Comparison of ENCODE assay signal across 23 cellular contexts in the genomic region with DNA sequence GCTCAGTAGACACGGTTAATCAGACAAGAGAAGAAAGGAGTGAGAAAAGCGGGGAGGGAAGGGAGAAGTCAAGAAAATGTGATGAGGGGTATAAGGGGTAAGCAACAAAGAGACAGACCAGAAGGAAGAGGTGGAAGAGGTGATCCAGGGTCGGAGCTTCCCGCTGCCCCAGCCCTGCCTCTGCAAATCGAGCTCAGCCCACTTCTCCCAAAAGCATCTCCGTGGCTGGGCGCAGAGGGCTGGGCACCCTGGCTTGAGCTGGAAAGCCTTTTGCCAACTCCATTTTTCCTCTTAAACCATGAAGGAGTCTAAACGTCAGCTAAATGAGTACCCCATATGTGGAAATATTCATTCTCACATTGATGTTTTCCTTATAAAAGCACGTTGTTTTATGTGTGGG. TPM values are rescaled to one million over a fixed set of nuclear protein-coding genes. Genes with fewer than 3 reads are reported as not detected.
"Had no signal": no experiment of that assay in that cellular context is flagged by ENCODE, and none has a peak within 500 bp of the region (broad histone marks: within the 10 kb centered on the region; RNA-seq: fewer than 3 reads in every experiment).

No MANE protein-coding gene starts in this region.

- H3K27me3 Mint-ChIP-seq: central memory CD8-positive, alpha-beta T cell had no signal

- DNase-seq: activated CD4-positive, alpha-beta T cell treated with anti-CD3 and anti-CD28 coated beads, Interleukin-2, amount 10 ng/mL, durations not matched to agents 24 days and 14 days; activated CD4-positive, alpha-beta T cell treated with anti-CD3 and anti-CD28 coated beads, Interleukin-2, amount 50 U/mL, for 48 hours; activated CD4-positive, CD25-positive, alpha-beta regulatory T cell treated with anti-CD3 and anti-CD28 coated beads, Interleukin-2, amount 50 U/mL, for 72 hours; activated gamma-delta T cell; activated naive CD4-positive, alpha-beta T cell treated with anti-CD3 and anti-CD28 coated beads for 36 hours; activated T-cell treated with anti-CD3 and anti-CD28 coated beads for 4 hours; activated T-cell treated with anti-CD3 and anti-CD28 coated beads, Interleukin-2, amount 50 U/mL, for 48 hours; aorta; KBM-7; NCI-H1048; NCI-H1417; NCI-H1930; NCI-H2171 treated with DMSO at 0.1 percent for 48 hours; NCI-H226; NCI-H774; PC-3; SHP77 treated with DMSO at 0.1 percent for 48 hours; T-helper 17 cell; T-helper 9 cell had no signal

- ATAC-seq: activated T-helper 17 cell treated with anti-CD3 and anti-CD28 coated beads, Interleukin-2, amount 50 U/mL, for 72 hours; PC-3; T-helper 17 cell; WTC11 had no signal

- H3K27ac Mint-ChIP-seq: activated CD4-positive, alpha-beta T cell treated with anti-CD3 and anti-CD28 coated beads, Interleukin-2, amount 10 ng/mL, durations not matched to agents 24 days and 14 days; activated naive CD4-positive, alpha-beta T cell treated with anti-CD3 and anti-CD28 coated beads for 36 hours; activated T-helper 17 cell treated with anti-CD3 and anti-CD28 coated beads, Interleukin-2, amount 50 U/mL, for 72 hours; T-helper 17 cell; WTC11 had no signal

- H3K9me3 Mint-ChIP-seq: activated CD4-positive, alpha-beta T cell treated with anti-CD3 and anti-CD28 coated beads, Interleukin-2, amount 10 ng/mL, durations not matched to agents 24 days and 14 days; activated naive CD4-positive, alpha-beta T cell treated with anti-CD3 and anti-CD28 coated beads for 36 hours; activated T-helper 17 cell treated with anti-CD3 and anti-CD28 coated beads, Interleukin-2, amount 50 U/mL, for 72 hours; central memory CD8-positive, alpha-beta T cell; WTC11 had no signal

- H3K36me3 Mint-ChIP-seq: WTC11 had no signal

- H3K4me1 Mint-ChIP-seq: activated CD4-positive, alpha-beta T cell treated with anti-CD3 and anti-CD28 coated beads, Interleukin-2, amount 10 ng/mL, durations not matched to agents 24 days and 14 days; activated T-helper 17 cell treated with anti-CD3 and anti-CD28 coated beads, Interleukin-2, amount 50 U/mL, for 72 hours had no signal

- H3K4me3 Mint-ChIP-seq: activated CD4-positive, alpha-beta T cell treated with anti-CD3 and anti-CD28 coated beads, Interleukin-2, amount 10 ng/mL, durations not matched to agents 24 days and 14 days; activated naive CD4-positive, alpha-beta T cell treated with anti-CD3 and anti-CD28 coated beads for 36 hours; activated T-helper 17 cell treated with anti-CD3 and anti-CD28 coated beads, Interleukin-2, amount 50 U/mL, for 72 hours; central memory CD8-positive, alpha-beta T cell; T-helper 17 cell; WTC11 had no signal

RNA-seq across cellular contexts. Expression of gene MAFB, which starts 55.0 kb away (rescaled TPM):
- total RNA-seq: activated naive CD4-positive, alpha-beta T cell treated with anti-CD3 and anti-CD28 coated beads for 36 hours; activated T-helper 17 cell treated with anti-CD3 and anti-CD28 coated beads, Interleukin-2, amount 50 U/mL, for 72 hours; NCI-H460 had no signal
